In genomic region chr3:71065764-71066013, GRCh38 we compare ENCODE assay signal across 8 cellular contexts.
A peak's percentile ranks its signal among the peaks of the same experiment; 100 is the strongest.
DNase-seq lines count a peak whose midpoint lies in the region; ATAC-seq and TF ChIP-seq lines count a peak whose summit lies in the region.

No MANE protein-coding gene starts in this region.

- intact Hi-C loops in Calu3 (cut with micrococcal nuclease; ENCODE audit: unreplicated experiment) (loop anchor here (2.0 to 10.0 kb wide), 2 partner anchors 55 to 351 kb away; no protein-coding TSS in a partner anchor), Panc1 (cut with micrococcal nuclease; ENCODE audit: unreplicated experiment) (no loop called here), esophagus squamous epithelium (cut with DNase I) (loop anchor here (10.0 kb wide), 1 partner anchor 61 kb away; no protein-coding TSS in a partner anchor)

- in situ Hi-C loops in Panc1 (cut with HindIII; ENCODE audit: low pct_unique_long_range_greater_than_20kb, low sequenced_read_pairs) = no loop called here

- H3K27ac ChIP-seq in Panc1 (ENCODE audit: low read length) (no peak overlapping the region), esophagus squamous epithelium (peak overlapping the region; percentile 94 to 99 (median 97))

- peaks cover 12% of the 10 kb centered on the region for H3K36me3 Mint-ChIP-seq in Calu3 (ENCODE audit: insufficient read depth, unreplicated experiment)
- no peaks in the 10 kb centered on the region for H3K36me3 Mint-ChIP-seq in progenitor cell of endocrine pancreas (ENCODE audit: insufficient read depth)

- H3K27me3 ChIP-seq in Panc1 (ENCODE audit: control insufficient read depth, insufficient read depth, low read length) (peaks cover 5% of the 10 kb centered on the region; the same call in 1 of the 2 replicates), esophagus squamous epithelium (no peaks in the 10 kb centered on the region)

- H3K4me1 Mint-ChIP-seq in Calu3 (ENCODE audit: low read depth, unreplicated experiment) (peaks cover 35% of the 10 kb centered on the region), progenitor cell of endocrine pancreas (ENCODE audit: low read depth) (peaks cover 51% of the 10 kb centered on the region)

- CTCF ChIA-PET in Calu3 (lab: Charles Lee) = interaction anchor here (1.0 kb wide), 1 partner anchor 48 kb away, joined by 3 read pairs; no protein-coding TSS in a partner anchor
- CTCF ChIA-PET in Panc1 (lab: Charles Lee) = no interaction called here
- CTCF ChIA-PET in HEK293T (lab: Yijun Ruan, JAX) = no interaction called here

- POLR2A ChIA-PET in Panc1 (lab: Charles Lee) = interaction anchor here (0.6 kb wide), 1 partner anchor 517 kb away, joined by 3 read pairs; no protein-coding TSS in a partner anchor
- POLR2A ChIA-PET in HEK293T (lab: Yijun Ruan, JAX) = no interaction called here

- 4 to 16% methylated on average over 4 of the region's 4 CpGs for WGBS in esophagus squamous epithelium, 2 donors

- H3K9me3 Mint-ChIP-seq in Calu3 (ENCODE audit: low read depth, unreplicated experiment) = no peaks in the 10 kb centered on the region
- no peaks in the 10 kb centered on the region for H3K9me3 Mint-ChIP-seq in progenitor cell of endocrine pancreas (ENCODE audit: low read depth)

- TF ChIP-seq CTCF in Calu3 (IDR thresholded peaks at IDR 0.05; ENCODE audit: unreplicated experiment) (no peak), Panc1 (IDR thresholded peaks at IDR 0.05) (no peak), esophagus squamous epithelium (IDR thresholded peaks at IDR 0.05) (no peak), progenitor cell of endocrine pancreas (IDR thresholded peaks at IDR 0.05; ENCODE audit: unreplicated experiment) (no peak)

- no TSS peak for BruUV-seq in Calu3 (replicated peaks; lab: Mats Ljungman, UMichigan)
- no TSS peak for BruUV-seq in Panc1 (replicated peaks; lab: Mats Ljungman, UMichigan)

- H3K9me3 ChIP-seq in Panc1 (ENCODE audit: control insufficient read depth, insufficient read depth, low read depth, low read length) = no peaks in the 10 kb centered on the region
- no peaks in the 10 kb centered on the region for H3K9me3 ChIP-seq in esophagus squamous epithelium

- H3K36me3 ChIP-seq in Panc1 (ENCODE audit: control insufficient read depth, insufficient read depth, low read length) (no peaks in the 10 kb centered on the region), esophagus squamous epithelium (no peaks in the 10 kb centered on the region)

- DNase-seq in Calu3 (no peak), Panc1 (ENCODE audit: low read depth, low spot score) (no peak), esophagus squamous epithelium (lab: John Stamatoyannopoulos, UW) (no peak), progenitor cell of endocrine pancreas (ENCODE audit: low spot score, unreplicated experiment) (no peak), HEK293T (ENCODE audit: extremely low spot score) (no peak), NCI-H128 (lab: John Stamatoyannopoulos, UW; ENCODE audit: unreplicated experiment) (no peak), NAMALWA (ENCODE audit: low spot score) (no peak)

- no peak for TF ChIP-seq POLR2A in esophagus squamous epithelium (IDR thresholded peaks at IDR 0.05)

- H3K4me3 ChIP-seq in Panc1 (ENCODE audit: low read depth in 2 of 2, low read length in 2 of 2) (peak overlapping the region; percentile 48 to 63), esophagus squamous epithelium (peak overlapping the region; percentile 56 to 83 (median 75))

- H3K27me3 Mint-ChIP-seq in Calu3 (ENCODE audit: unreplicated experiment) = no peaks in the 10 kb centered on the region
- no peaks in the 10 kb centered on the region for H3K27me3 Mint-ChIP-seq in progenitor cell of endocrine pancreas

- H3K4me1 ChIP-seq in Panc1 (ENCODE audit: control insufficient read depth, insufficient read depth, low read length) = no peaks in the 10 kb centered on the region; the same call in 1 of the 2 replicates
- peaks cover 38 to 86% (median 50%) of the 10 kb centered on the region in 3 donors for H3K4me1 ChIP-seq in esophagus squamous epithelium

- H3K4me3 Mint-ChIP-seq in Calu3 (ENCODE audit: low read depth, unreplicated experiment) = no peak overlapping the region
- peak overlapping the region; percentile 80 for H3K4me3 Mint-ChIP-seq in progenitor cell of endocrine pancreas (ENCODE audit: low read depth)

- ATAC-seq in Panc1 = no peak
- ATAC-seq in HG03175 (IDR thresholded peaks at IDR 0.05; ENCODE audit: unreplicated experiment) = no peak

- H3K27ac Mint-ChIP-seq in Calu3 (ENCODE audit: unreplicated experiment) = peak overlapping the region; percentile 78
- H3K27ac Mint-ChIP-seq in progenitor cell of endocrine pancreas = peak overlapping the region; percentile 97

TF ChIP-seq in HEK293T, 16 proteins besides CTCF, POLR2A, EP300 and RAD21:
- no peak for TF ChIP-seq CTBP1 (IDR thresholded peaks at IDR 0.05; ENCODE audit: borderline replicate concordance)
- TF ChIP-seq FOXA1 (IDR thresholded peaks at IDR 0.05) = no peak
- no peak for TF ChIP-seq LEF1 (IDR thresholded peaks at IDR 0.05; ENCODE audit: borderline replicate concordance)
- no peak for TF ChIP-seq BHLHE40 (IDR thresholded peaks at IDR 0.05; ENCODE audit: borderline replicate concordance)
- no peak for TF ChIP-seq SP1 (IDR thresholded peaks at IDR 0.05)
- no peak for TF ChIP-seq HDGF (IDR thresholded peaks at IDR 0.05; ENCODE audit: borderline replicate concordance)
- no peak for TF ChIP-seq ZNF384 (IDR thresholded peaks at IDR 0.05)
- TF ChIP-seq ARNT (IDR thresholded peaks at IDR 0.05) = no peak
- no peak for TF ChIP-seq L3MBTL2 (conservative IDR thresholded peaks at IDR 0.05)
- no peak for TF ChIP-seq TARDBP (IDR thresholded peaks at IDR 0.05)
- no peak for TF ChIP-seq FOXM1 (IDR thresholded peaks at IDR 0.05; ENCODE audit: borderline replicate concordance)
- no peak for TF ChIP-seq PKNOX1 (IDR thresholded peaks at IDR 0.05)
- no peak for TF ChIP-seq SUZ12 (IDR thresholded peaks at IDR 0.05)
- no peak for TF ChIP-seq ELF4 (IDR thresholded peaks at IDR 0.05)
- TF ChIP-seq NFRKB (IDR thresholded peaks at IDR 0.05) = no peak
